ENCODE assay signal across 14 cellular contexts in the genomic region with DNA sequence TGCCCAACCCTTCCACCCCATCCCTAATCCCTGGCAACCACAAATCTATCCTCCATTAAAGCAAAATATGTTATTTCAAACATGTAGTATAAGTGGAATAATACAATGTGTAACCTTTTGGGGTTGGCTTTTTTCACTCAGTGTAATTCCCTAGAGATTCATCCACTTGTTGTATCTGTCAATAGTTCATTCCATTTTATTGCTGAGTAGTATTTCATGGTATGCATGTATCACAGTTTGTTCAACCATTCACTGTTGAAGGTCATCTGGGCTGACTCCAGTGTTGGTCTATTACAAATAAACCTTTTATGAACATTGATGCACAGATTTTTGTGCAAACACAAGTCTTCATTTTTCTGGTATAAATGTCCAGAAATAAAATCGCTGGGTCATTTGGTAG.
"Had no signal": no experiment of that assay in that cellular context is flagged by ENCODE, and none has a peak within 500 bp of the region (broad histone marks: within the 10 kb centered on the region; RNA-seq: fewer than 3 reads in every experiment).

No MANE protein-coding gene starts in this region.

- ATAC-seq: activated naive CD4-positive, alpha-beta T cell treated with anti-CD3 and anti-CD28 coated beads, Interleukin-2, amount 50 U/mL, for 72 hours had no signal

- H3K4me3 ChIP-seq: adrenal gland, colonic mucosa, suprapubic skin, transverse colon, vagina had no signal

- H3K9me3 ChIP-seq: adrenal gland, colonic mucosa, suprapubic skin, transverse colon, vagina had no signal

- H3K36me3 ChIP-seq: adrenal gland, colonic mucosa, suprapubic skin, transverse colon, vagina had no signal

- H3K27ac ChIP-seq: adrenal gland, colonic mucosa, epithelial cell of prostate, suprapubic skin, transverse colon, vagina had no signal

- H3K4me1 ChIP-seq: adrenal gland, colonic mucosa, suprapubic skin, transverse colon, vagina had no signal

- DNase-seq: activated CD4-positive, alpha-beta T cell treated with anti-CD3 and anti-CD28 coated beads for 1 hour; activated CD4-positive, alpha-beta T cell treated with anti-CD3 and anti-CD28 coated beads, Interleukin-2, amount 50 U/mL, for 48 hours; activated gamma-delta T cell treated with Interleukin-2 at 50 U/mL for 16 hours; adrenal gland; colonic mucosa; endodermal cell; immature natural killer cell; occipital lobe; T1000; transverse colon had no signal

- H3K27me3 ChIP-seq: adrenal gland, colonic mucosa, suprapubic skin, transverse colon, vagina had no signal
